ENCODE assay signal across 8 cellular contexts in genomic region chr22:41512421-41513194, GRCh38. TPM values are rescaled to one million over a fixed set of nuclear protein-coding genes. Genes with fewer than 3 reads are reported as not detected.
DNase-seq lines count a peak whose midpoint lies in the region; TF ChIP-seq lines count a peak whose summit lies in the region.

No MANE protein-coding gene starts in this region.

- DNase-seq in activated naive CD8-positive, alpha-beta T cell treated with anti-CD3 and anti-CD28 coated beads for 36 hours = no peak
- peak; percentile 57 for DNase-seq in brain pericyte (ENCODE audit: low read depth, low spot score)
- peak; percentile 7 for DNase-seq in kidney glomerular epithelial cell (lab: John Stamatoyannopoulos, UW)
- no peak for DNase-seq in vagina (ENCODE audit: extremely low spot score in 2 of 2)
- no peak for DNase-seq in GM13977 (ENCODE audit: low spot score)
- no peak for DNase-seq in NAMALWA (ENCODE audit: low spot score)
- DNase-seq in activated naive CD4-positive, alpha-beta T cell treated with anti-CD3 and anti-CD28 coated beads, Interleukin-2, amount 50 U/mL, for 16 hours = no peak

- H3K4me3 Mint-ChIP-seq in activated naive CD8-positive, alpha-beta T cell = no peak overlapping the region
- no peak overlapping the region for H3K4me3 Mint-ChIP-seq in activated naive CD8-positive, alpha-beta T cell treated with anti-CD3 and anti-CD28 coated beads for 36 hours

- no peaks in the 10 kb centered on the region for H3K27me3 Mint-ChIP-seq in activated naive CD8-positive, alpha-beta T cell
- no peaks in the 10 kb centered on the region for H3K27me3 Mint-ChIP-seq in activated naive CD8-positive, alpha-beta T cell treated with anti-CD3 and anti-CD28 coated beads for 36 hours

- no peaks in the 10 kb centered on the region for H3K9me3 ChIP-seq in vagina

- H3K4me1 ChIP-seq in vagina = peaks cover 27% of the 10 kb centered on the region

- no peak overlapping the region for H3K4me3 ChIP-seq in vagina

- no peaks in the 10 kb centered on the region for H3K9me3 Mint-ChIP-seq in activated naive CD8-positive, alpha-beta T cell (ENCODE audit: low read depth)
- no peaks in the 10 kb centered on the region for H3K9me3 Mint-ChIP-seq in activated naive CD8-positive, alpha-beta T cell treated with anti-CD3 and anti-CD28 coated beads for 36 hours

- H3K4me1 Mint-ChIP-seq in activated naive CD8-positive, alpha-beta T cell (ENCODE audit: low read depth) = peaks cover 5% of the 10 kb centered on the region
- no peaks in the 10 kb centered on the region for H3K4me1 Mint-ChIP-seq in activated naive CD8-positive, alpha-beta T cell treated with anti-CD3 and anti-CD28 coated beads for 36 hours

- peaks cover 0 to 31% of the 10 kb centered on the region in 2 donors for H3K36me3 ChIP-seq in vagina

- H3K27ac ChIP-seq in vagina = peak overlapping the region; percentile 50

- in situ Hi-C loops in GM13977 (cut with MboI; ENCODE audit: low pct_unique_long_range_greater_than_20kb, low sequenced_read_pairs, unreplicated experiment) = loop anchor here (10.0 kb wide), 1 partner anchor 108 kb away; no protein-coding TSS in a partner anchor

- H3K27me3 ChIP-seq in vagina = no peaks in the 10 kb centered on the region

- no peaks in the 10 kb centered on the region for H3K36me3 Mint-ChIP-seq in activated naive CD8-positive, alpha-beta T cell
- peaks cover 2% of the 10 kb centered on the region for H3K36me3 Mint-ChIP-seq in activated naive CD8-positive, alpha-beta T cell treated with anti-CD3 and anti-CD28 coated beads for 36 hours

- intact Hi-C loops in vagina (cut with DNase I) = no loop called here

- TF ChIP-seq CTCF in vagina (IDR thresholded peaks at IDR 0.05) (no peak), GM13977 (IDR thresholded peaks at IDR 0.05; ENCODE audit: extremely low read depth, insufficient read depth, missing control alignments) (no peak)

- TF ChIP-seq POLR2A in vagina (IDR thresholded peaks at IDR 0.05) = no peak

- H3K27ac Mint-ChIP-seq in activated naive CD8-positive, alpha-beta T cell = peak overlapping the region; percentile 38
- H3K27ac Mint-ChIP-seq in activated naive CD8-positive, alpha-beta T cell treated with anti-CD3 and anti-CD28 coated beads for 36 hours = no peak overlapping the region

RNA-seq across cellular contexts. Expression of gene POLR3H, which starts 31.7 kb away (rescaled TPM):
- 10 to 100 TPM; 69.2 to 70.1 TPM for total RNA-seq in activated naive CD8-positive, alpha-beta T cell treated with anti-CD3 and anti-CD28 coated beads for 36 hours
- 21.4 TPM for total RNA-seq in vagina

RNA-seq across cellular contexts. Expression of gene ACO2, which starts 43.7 kb away (rescaled TPM):
- 100 to 1,000 TPM; 107 to 109 TPM for total RNA-seq in activated naive CD8-positive, alpha-beta T cell treated with anti-CD3 and anti-CD28 coated beads for 36 hours
- total RNA-seq in vagina = 78.6 TPM

RNA-seq across cellular contexts. Expression of gene PHF5A, which starts 44.1 kb away (rescaled TPM):
- total RNA-seq in activated naive CD8-positive, alpha-beta T cell treated with anti-CD3 and anti-CD28 coated beads for 36 hours = 100 to 1,000 TPM; 114 to 117 TPM
- total RNA-seq in vagina = 35.4 TPM

RNA-seq across cellular contexts. Expression of gene CSDC2, which starts 48.2 kb away (rescaled TPM):
- total RNA-seq in activated naive CD8-positive, alpha-beta T cell treated with anti-CD3 and anti-CD28 coated beads for 36 hours = not detected
- 29.7 TPM for total RNA-seq in vagina

Comparison
In these comparisons a context has a peak if more than half of its experiments do, and no peak if none do; other contexts are left out.
1. DNase-seq: peak in brain pericyte (single experiment) and kidney glomerular epithelial cell (single experiment); none in activated naive CD8-positive, alpha-beta T cell treated with anti-CD3 and anti-CD28 coated beads for 36 hours (single experiment), vagina (0 of 2), GM13977 (single experiment), NAMALWA (single experiment) and activated naive CD4-positive, alpha-beta T cell treated with anti-CD3 and anti-CD28 coated beads, Interleukin-2, amount 50 U/mL, for 16 hours (single experiment).